9 cellular contexts compared by ENCODE assay signal in the genomic region with DNA sequence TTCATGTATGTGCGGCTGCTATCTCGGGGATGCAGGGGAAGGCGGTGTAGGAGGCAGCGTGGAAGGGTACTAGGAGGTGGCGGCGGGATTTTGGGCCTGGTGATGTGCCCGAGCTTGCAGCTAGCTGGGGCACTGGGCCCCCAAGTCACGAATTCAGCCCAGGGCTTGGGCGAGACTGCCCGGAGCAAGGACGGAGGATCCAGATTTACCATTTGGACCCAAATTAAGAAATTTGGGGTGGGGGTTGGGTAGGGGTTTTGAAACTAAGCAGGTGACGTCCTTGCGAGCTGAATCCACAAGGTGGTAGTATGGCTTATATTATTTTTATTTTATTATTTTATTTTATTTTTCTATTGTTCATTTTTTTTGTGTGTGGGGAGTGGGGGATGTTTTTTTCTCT. TPM values are rescaled to one million over a fixed set of nuclear protein-coding genes. Genes with fewer than 3 reads are reported as not detected.
DNase-seq lines count a peak whose midpoint lies in the region; ATAC-seq lines count a peak whose summit lies in the region.
"Had no signal": no experiment of that assay in that cellular context is flagged by ENCODE, and none has a peak within 500 bp of the region (broad histone marks: within the 10 kb centered on the region; RNA-seq: fewer than 3 reads in every experiment).

No MANE protein-coding gene starts in this region.

- H3K4me1 ChIP-seq in mucosa of stomach (ENCODE audit: control insufficient read depth, insufficient read depth, low read length), result no peaks in the 10 kb centered on the region

- ATAC-seq in HG03432 (IDR thresholded peaks at IDR 0.05; ENCODE audit: unreplicated experiment) (peak; percentile 24), GM18517 (IDR thresholded peaks at IDR 0.05; ENCODE audit: unreplicated experiment) (no peak)

- peak overlapping the region; percentile 50 for H3K9ac ChIP-seq in mucosa of stomach (ENCODE audit: low read length)

- H3K36me3 ChIP-seq in mucosa of stomach (ENCODE audit: control insufficient read depth, insufficient read depth, low read length), result no peaks in the 10 kb centered on the region

- H3K27me3 ChIP-seq in mucosa of stomach (ENCODE audit: control insufficient read depth, insufficient read depth, low read length), result peaks cover 10% of the 10 kb centered on the region

- H3K4me3 ChIP-seq in mucosa of stomach (ENCODE audit: low read length), result no peak overlapping the region

- DNase-seq in D341Med (ENCODE audit: low spot score) (peak; percentile 54), cerebellum (ENCODE audit: low spot score) (peak; percentile 19), HCEC 1CT (no peak), NOMO-1 treated with DMSO at 0.1 percent for 48 hours (lab: John Stamatoyannopoulos, UW; ENCODE audit: unreplicated experiment) (no peak), DMS53 treated with DMSO at 0.1 percent for 48 hours (lab: John Stamatoyannopoulos, UW; ENCODE audit: unreplicated experiment) (no peak)
- DNase-seq: naive B cell had no signal

- H3K9me3 ChIP-seq in mucosa of stomach (ENCODE audit: control insufficient read depth, low read length), result no peaks in the 10 kb centered on the region

RNA-seq across cellular contexts. Expression of gene NLGN4Y, which starts 1.0 kb away (rescaled TPM):
- 0.09 TPM for total RNA-seq in cerebellum

Comparison
In these comparisons a context has a peak if more than half of its experiments do, and no peak if none do; other contexts are left out.
1. DNase-seq: peak in D341Med (single experiment) and cerebellum (single experiment); none in HCEC 1CT (single experiment), NOMO-1 treated with DMSO at 0.1 percent for 48 hours (single experiment) and DMS53 treated with DMSO at 0.1 percent for 48 hours (single experiment).